Comparison of ENCODE assay signal across 8 cellular contexts in genomic region chr5:173144200-173145176, GRCh38. TPM values are rescaled to one million over a fixed set of nuclear protein-coding genes. Genes with fewer than 3 reads are reported as not detected.
DNase-seq lines count a peak whose midpoint lies in the region; ATAC-seq and TF ChIP-seq lines count a peak whose summit lies in the region.

Gene BNIP1, plus strand, starts transcription at chr5:173144531. Its CDS starts 15 bp downstream, at chr5:173144546.

- H3K4me1 ChIP-seq in heart right ventricle: peaks cover 0 to 18% (median 11%) of the 10 kb centered on the region in 9 donors
- H3K4me1 ChIP-seq in upper lobe of right lung: no peaks in the 10 kb centered on the region

- H3K4me3 ChIP-seq in heart right ventricle (peak within 1 kb of the TSS; percentile 51 to 98 (median 86)), upper lobe of right lung (peak within 1 kb of the TSS; percentile 88)

- DNase-seq in GM13977 (ENCODE audit: low spot score): peak; percentile 91
- peak; percentile 71 for DNase-seq in NCI-H146 treated with DMSO at 0.1 percent for 48 hours (lab: John Stamatoyannopoulos, UW; ENCODE audit: unreplicated experiment)
- peak; percentile 91 for DNase-seq in amniotic epithelial cell (ENCODE audit: low read depth)
- peak; percentile 96 to 97 for DNase-seq in heart right ventricle
- DNase-seq in posterior cingulate gyrus: peak; percentile 85 to 98 (median 92)
- DNase-seq in upper lobe of right lung: peak; percentile 99

- peak; percentile 98 for TF ChIP-seq CTCF in GM13977 (IDR thresholded peaks at IDR 0.05; ENCODE audit: extremely low read depth, insufficient read depth, missing control alignments)
- TF ChIP-seq CTCF in heart right ventricle (IDR thresholded peaks at IDR 0.05): peak; percentile 88 to 98 (median 94)
- TF ChIP-seq CTCF in upper lobe of right lung (IDR thresholded peaks at IDR 0.05): peak; percentile 93

- ATAC-seq in HG02884 (IDR thresholded peaks at IDR 0.05; ENCODE audit: unreplicated experiment): peak; percentile 91
- ATAC-seq in heart right ventricle: peak; percentile 93 to 97 (median 95)
- ATAC-seq in upper lobe of right lung: peak; percentile 97

- no peaks in the 10 kb centered on the region for H3K27me3 ChIP-seq in heart right ventricle
- H3K27me3 ChIP-seq in upper lobe of right lung: no peaks in the 10 kb centered on the region

- peak within 1 kb of the TSS in 9 of 10 donors; percentile 82 to 95 (median 88) for H3K27ac ChIP-seq in heart right ventricle
- H3K27ac ChIP-seq in upper lobe of right lung: peak within 1 kb of the TSS; percentile 92

- WGBS in heart right ventricle, 2 donors: 1% methylated on average over 48 of the region's 48 CpGs

- in situ Hi-C loops in GM13977 (cut with MboI; ENCODE audit: low pct_unique_long_range_greater_than_20kb, low sequenced_read_pairs, unreplicated experiment): loop anchor here (25.0 kb wide), 1 partner anchor 157 kb away; the partner anchor contains the start of gene ATP6V0E1

- peaks cover 0 to 41% (median 13%) of the 10 kb centered on the region in 9 donors for H3K36me3 ChIP-seq in heart right ventricle
- H3K36me3 ChIP-seq in upper lobe of right lung: peaks cover 21% of the 10 kb centered on the region

- intact Hi-C loops in T-helper 1 cell treated with Interleukin-12 subunit alpha and Interleukin-12 subunit beta and Interleukin-4 antibody, amounts not matched to agents 30 ng/mL and 1 ng/mL, for 36 hours (cut with micrococcal nuclease): loop anchor here (1.0 to 10.0 kb wide), 18 partner anchors 87 to 1757 kb away; partner anchors contain the start of genes BOD1, CPEB4, ERGIC1 and FBXW11
- intact Hi-C loops in heart right ventricle (cut with DNase I): loop anchor here in 7 of 10 donors (1.0 to 10.0 kb wide), 6 partner anchors 88 to 162 kb away; partner anchors contain the start of genes ATP6V0E1 (in 4 of the 7) and CREBRF (in 2 of the 7)
- intact Hi-C loops in posterior cingulate gyrus (cut with DNase I): loop anchor here (2.0 to 10.0 kb wide), 3 partner anchors 88 to 162 kb away; partner anchors contain the start of genes ATP6V0E1 and CREBRF
- intact Hi-C loops in upper lobe of right lung (cut with DNase I): no loop called here

- H3K9me3 ChIP-seq in heart right ventricle (no peaks in the 10 kb centered on the region), upper lobe of right lung (no peaks in the 10 kb centered on the region)

RNA-seq across cellular contexts. Expression of gene BNIP1, which starts in this region (rescaled TPM):
- 16.5 and 16.9 TPM in 2 replicates for total RNA-seq in T-helper 1 cell treated with Interleukin-12 subunit alpha and Interleukin-12 subunit beta and Interleukin-4 antibody, amounts not matched to agents 30 ng/mL and 1 ng/mL, for 36 hours
- total RNA-seq in heart right ventricle (10 to 100 TPM in 5 of 10 donors, 1 to 10 TPM in 5; 8.5 to 12.7 (median 9.9) TPM), upper lobe of right lung (9.1 TPM)
- 10 to 100 TPM; 11.6 to 15.9 TPM for polyA plus RNA-seq in heart right ventricle

Comparison
In these comparisons a context has a peak if more than half of its experiments do, and no peak if none do; other contexts are left out.
1. Peak in every context shown above with its lines: DNase-seq, ATAC-seq, H3K4me3 ChIP-seq and H3K27ac ChIP-seq.